Comparison of ENCODE assay signal across 8 cellular contexts in the genomic region with DNA sequence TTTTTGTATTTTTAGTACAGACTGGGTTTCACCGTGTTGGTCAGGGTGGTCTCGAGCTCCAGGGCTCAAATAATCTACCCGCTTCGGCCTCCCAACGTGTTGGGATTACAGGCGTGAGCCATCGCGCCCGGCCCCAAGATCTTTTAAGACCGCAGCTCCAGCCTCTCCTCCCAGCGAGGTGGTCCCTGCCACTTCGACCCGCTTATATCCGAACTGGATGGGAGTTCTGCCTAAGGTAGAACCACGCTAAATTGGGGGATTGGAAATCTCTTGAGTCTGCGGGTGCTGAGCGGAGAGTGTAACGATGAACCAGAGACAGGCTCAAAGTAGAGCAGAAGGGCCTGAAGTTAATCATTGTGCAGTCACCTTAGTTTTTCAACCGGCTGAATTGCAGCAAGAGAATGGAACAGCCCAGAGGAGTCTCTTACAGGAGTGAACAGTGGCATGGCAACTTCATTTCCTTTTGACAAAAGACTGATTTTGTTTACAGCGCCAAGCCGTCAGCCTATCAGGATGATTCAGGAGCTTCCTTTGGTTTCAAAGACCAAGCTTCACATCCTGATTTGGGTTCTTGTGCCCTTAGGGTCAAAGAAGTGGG. TPM values are rescaled to one million over a fixed set of nuclear protein-coding genes. Genes with fewer than 3 reads are reported as not detected.
A peak's percentile ranks its signal among the peaks of the same experiment; 100 is the strongest.
DNase-seq lines count a peak whose midpoint lies in the region; ATAC-seq and TF ChIP-seq lines count a peak whose summit lies in the region.

No MANE protein-coding gene starts in this region.

- H3K23ac ChIP-seq in mesenchymal stem cell (ENCODE audit: low read length in 2 of 2), result no peak overlapping the region

- H3K18ac ChIP-seq in mesenchymal stem cell (ENCODE audit: low read depth in 1 of 2, low read length in 2 of 2), result peak overlapping the region in 1 of 2 experiments; percentile 30

- WGBS in mesenchymal stem cell, result 14% methylated on average over 21 of the region's 21 CpGs

- H3K9me3 ChIP-seq in Panc1 (ENCODE audit: control insufficient read depth, insufficient read depth, low read depth, low read length) (no peaks in the 10 kb centered on the region), mesenchymal stem cell (ENCODE audit: control insufficient read depth, low read length) (no peaks in the 10 kb centered on the region)

- in situ Hi-C loops in Panc1 (cut with HindIII; ENCODE audit: low pct_unique_long_range_greater_than_20kb, low sequenced_read_pairs), result no loop called here

- no peaks in the 10 kb centered on the region for H3K9me3 Mint-ChIP-seq in type B pancreatic cell

- H3K4ac ChIP-seq in mesenchymal stem cell (ENCODE audit: low read depth in 1 of 2, low read length in 2 of 2), result peak overlapping the region in 1 of 2 experiments; percentile 19

- peak overlapping the region; percentile 60 for H3K27ac ChIP-seq in Panc1 (ENCODE audit: low read length)
- peak overlapping the region; percentile 94 to 97 for H3K27ac ChIP-seq in coronary artery
- no peak overlapping the region for H3K27ac ChIP-seq in mesenchymal stem cell (ENCODE audit: low read length, poor library complexity, severe bottlenecking)

- peak overlapping the region; percentile 82 for H3K9ac ChIP-seq in mesenchymal stem cell (ENCODE audit: low read length)

- DNase-seq in NCI-H345 (lab: John Stamatoyannopoulos, UW) (peak; percentile 18), NCI-H345 treated with DMSO at 0.1 percent for 48 hours (lab: John Stamatoyannopoulos, UW; ENCODE audit: unreplicated experiment) (no peak), Panc1 (ENCODE audit: low read depth, low spot score) (no peak), coronary artery (ENCODE audit: low spot score) (no peak), mesenchymal stem cell (no peak), type B pancreatic cell (ENCODE audit: extremely low spot score, unreplicated experiment) (no peak)

- peak overlapping the region; percentile 16 for H4K8ac ChIP-seq in mesenchymal stem cell (ENCODE audit: low read length)

- H3K27me3 Mint-ChIP-seq in type B pancreatic cell, result peaks cover 14% of the 10 kb centered on the region

- H3K4me3 Mint-ChIP-seq in type B pancreatic cell, result peak overlapping the region; percentile 95

- peaks cover 15% of the 10 kb centered on the region for H3K79me1 ChIP-seq in mesenchymal stem cell (replicated peaks; ENCODE audit: low read length, poor library complexity, severe bottlenecking)

- H4K91ac ChIP-seq in mesenchymal stem cell (ENCODE audit: low read length), result no peak overlapping the region

- H3K14ac ChIP-seq in mesenchymal stem cell (ENCODE audit: low read length in 2 of 2), result peak overlapping the region in 1 of 2 experiments; percentile 51

- TF ChIP-seq CTCF in Panc1 (IDR thresholded peaks at IDR 0.05) (no peak), coronary artery (IDR thresholded peaks at IDR 0.05) (no peak), type B pancreatic cell (conservative IDR thresholded peaks at IDR 0.05) (no peak)

- H2AK5ac ChIP-seq in mesenchymal stem cell (ENCODE audit: low read length, severe bottlenecking), result no peak overlapping the region

- no TSS peak for BruUV-seq in Panc1 (replicated peaks; lab: Mats Ljungman, UMichigan)

- peak overlapping the region; percentile 58 for H2AFZ ChIP-seq in mesenchymal stem cell (ENCODE audit: low read depth, low read length)

- H3K27ac Mint-ChIP-seq in type B pancreatic cell, result peak overlapping the region; percentile 87

- peaks cover 18% of the 10 kb centered on the region for H3K4me1 Mint-ChIP-seq in type B pancreatic cell (ENCODE audit: unreplicated experiment)

- POLR2A ChIA-PET in Panc1 (lab: Charles Lee), result interaction anchor here (0.6 kb wide), 1 partner anchor 45 kb away, joined by 4 read pairs; no protein-coding TSS in a partner anchor

- no peak overlapping the region for H2BK15ac ChIP-seq in mesenchymal stem cell (ENCODE audit: low read depth, poor library complexity, severe bottlenecking)

- H3K36me3 ChIP-seq in Panc1 (ENCODE audit: control insufficient read depth, insufficient read depth, low read length), result no peaks in the 10 kb centered on the region; the same call in 1 of the 2 replicates
- peaks cover 13 to 25% of the 10 kb centered on the region in 2 experiments for H3K36me3 ChIP-seq in mesenchymal stem cell (ENCODE audit: control insufficient read depth in 1 of 2, insufficient read depth in 2 of 2, low read depth in 1 of 2, low read length in 2 of 2)

- ATAC-seq in HG02763 (IDR thresholded peaks at IDR 0.05; ENCODE audit: unreplicated experiment) (peak; percentile 6), Panc1 (peak; percentile 30), GM18519 (IDR thresholded peaks at IDR 0.05; ENCODE audit: low FRiP score, unreplicated experiment) (no peak)

- H3K27me3 ChIP-seq in Panc1 (ENCODE audit: control insufficient read depth, insufficient read depth, low read length) (peaks cover 2% of the 10 kb centered on the region; the same call in 1 of the 2 replicates), mesenchymal stem cell (ENCODE audit: control insufficient read depth in 1 of 2, insufficient read depth in 1 of 2, low read length in 2 of 2) (no peaks in the 10 kb centered on the region)

- CTCF ChIA-PET in Panc1 (lab: Charles Lee), result no interaction called here

- H2BK120ac ChIP-seq in mesenchymal stem cell (ENCODE audit: low read depth, low read length), result no peak overlapping the region

- H3K4me2 ChIP-seq in mesenchymal stem cell (ENCODE audit: low read length, poor library complexity, severe bottlenecking), result peak overlapping the region; percentile 78

- no peak overlapping the region for H2BK5ac ChIP-seq in mesenchymal stem cell (ENCODE audit: low read depth, low read length, poor library complexity, severe bottlenecking)

- peak overlapping the region; percentile 52 to 71 for H3K4me3 ChIP-seq in Panc1 (ENCODE audit: low read depth in 2 of 2, low read length in 2 of 2)
- peak overlapping the region; percentile 88 for H3K4me3 ChIP-seq in coronary artery
- H3K4me3 ChIP-seq in mesenchymal stem cell (ENCODE audit: insufficient read depth in 1 of 2, low read depth in 1 of 2, low read length in 2 of 2), result peak overlapping the region; percentile 54 to 82

- H3K4me1 ChIP-seq in Panc1 (ENCODE audit: control insufficient read depth, insufficient read depth, low read length), result 0 out of 2 replicates have a peak, but pooled peaks cover 9% of the 10 kb centered on the region
- H3K4me1 ChIP-seq in mesenchymal stem cell (ENCODE audit: control insufficient read depth, insufficient read depth, low read depth, low read length), result peaks cover 11% of the 10 kb centered on the region

- peaks cover 4% of the 10 kb centered on the region for H3K36me3 Mint-ChIP-seq in type B pancreatic cell

- H2BK12ac ChIP-seq in mesenchymal stem cell (ENCODE audit: low read length in 2 of 2), result no peak overlapping the region

- intact Hi-C loops in Panc1 (cut with micrococcal nuclease; ENCODE audit: unreplicated experiment), result no loop called here

RNA-seq across cellular contexts. Expression of gene CYB5R1, which starts 0.7 kb away (rescaled TPM):
- total RNA-seq in Panc1 (2021; ENCODE audit: unreplicated experiment), result 27.5 TPM
- 25.4 TPM for polyA plus RNA-seq in Panc1 (2012; ENCODE audit: insufficient read length)
- polyA plus RNA-seq in mesenchymal stem cell (2013, experiment 1 of 2), result 51.5 TPM
- polyA plus RNA-seq in mesenchymal stem cell (2013, experiment 2 of 2), result 51.8 TPM
- 55.2 and 56.8 TPM in 2 replicates for total RNA-seq in type B pancreatic cell (ENCODE audit: low replicate concordance)

RNA-seq across cellular contexts. Expression of gene ADIPOR1, which starts 9.7 kb away (rescaled TPM):
- total RNA-seq in Panc1 (2021; ENCODE audit: unreplicated experiment), result 78.2 TPM
- 87.8 TPM for polyA plus RNA-seq in Panc1 (2012; ENCODE audit: insufficient read length)
- polyA plus RNA-seq in mesenchymal stem cell (2013, experiment 1 of 2), result 84.7 TPM
- 85.2 TPM for polyA plus RNA-seq in mesenchymal stem cell (2013, experiment 2 of 2)
- total RNA-seq in type B pancreatic cell (ENCODE audit: low replicate concordance), result 52.4 and 71.3 TPM in 2 replicates

RNA-seq across cellular contexts. Expression of gene TMEM183A, which starts 39.4 kb away (rescaled TPM):
- total RNA-seq in Panc1 (2021; ENCODE audit: unreplicated experiment), result 59.1 TPM
- 29.6 TPM for polyA plus RNA-seq in Panc1 (2012; ENCODE audit: insufficient read length)
- polyA plus RNA-seq in mesenchymal stem cell (2013, experiment 1 of 2), result 42.3 TPM
- 43.2 TPM for polyA plus RNA-seq in mesenchymal stem cell (2013, experiment 2 of 2)
- 75.8 and 88.2 TPM in 2 replicates for total RNA-seq in type B pancreatic cell (ENCODE audit: low replicate concordance)

RNA-seq across cellular contexts. Expression of gene KLHL12, which starts 40.7 kb away (rescaled TPM):
- total RNA-seq in Panc1 (2021; ENCODE audit: unreplicated experiment) (37.8 TPM), type B pancreatic cell (ENCODE audit: low replicate concordance) (24.4 and 33.8 TPM in 2 replicates)
- polyA plus RNA-seq in Panc1 (2012; ENCODE audit: insufficient read length), result 22.1 TPM
- 11.6 TPM for polyA plus RNA-seq in mesenchymal stem cell (2013, experiment 1 of 2)
- 10.8 TPM for polyA plus RNA-seq in mesenchymal stem cell (2013, experiment 2 of 2)

RNA-seq across cellular contexts. Expression of gene PPFIA4, which starts 58.5 kb away (rescaled TPM):
- total RNA-seq in Panc1 (2021; ENCODE audit: unreplicated experiment) (1.9 TPM), type B pancreatic cell (ENCODE audit: low replicate concordance) (0.71 and 4.9 TPM in 2 replicates)
- polyA plus RNA-seq in Panc1 (2012; ENCODE audit: insufficient read length), result 6.7 TPM
- 0.66 TPM for polyA plus RNA-seq in mesenchymal stem cell (2013, experiment 1 of 2)
- 1.1 TPM for polyA plus RNA-seq in mesenchymal stem cell (2013, experiment 2 of 2)
